In genomic region chr10:265816-266588, GRCh38 we compare ENCODE assay signal across 6 cellular contexts.
DNase-seq lines count a peak whose midpoint lies in the region; ATAC-seq and TF ChIP-seq lines count a peak whose summit lies in the region.
"Not testable (repeated sequence)": the region's sequence is repeated elsewhere in the genome, so short reads cannot be mapped to it uniquely, and the experiment has no call there.

No MANE protein-coding gene starts in this region.

- not testable (repeated sequence) for H4K20me1 ChIP-seq in DOHH2 (ENCODE audit: control insufficient read depth, insufficient read depth, low read depth, low read length); Loucy (ENCODE audit: insufficient read depth, low read length, poor library complexity, severe bottlenecking); PC-3 (ENCODE audit: low read length)

- H3K9me2 ChIP-seq in DOHH2 (replicated peaks; ENCODE audit: control insufficient read depth, low read length); Loucy (replicated peaks; ENCODE audit: low read depth, low read length); PC-3 (replicated peaks; ENCODE audit: low read length): not testable (repeated sequence)

- H3F3A ChIP-seq in DOHH2 (ENCODE audit: control insufficient read depth, insufficient read depth), result peaks cover 14% of the 10 kb centered on the region
- H3F3A ChIP-seq in Loucy (ENCODE audit: low read depth); PC-3 (ENCODE audit: low read length, unreplicated experiment): not testable (repeated sequence)

- not testable (repeated sequence) for H3K27me3 Mint-ChIP-seq in activated T-helper 17 cell treated with anti-CD3 and anti-CD28 coated beads, Interleukin-2, amount 50 U/mL, for 72 hours

- H3K4me1 ChIP-seq in ACC112 (ENCODE audit: control insufficient read depth, insufficient read depth, low read length, unreplicated experiment); PC-3 (ENCODE audit: insufficient read depth, low read length); RWPE2 (ENCODE audit: insufficient read depth, poor library complexity, severe bottlenecking): not testable (repeated sequence)
- H3K4me1 ChIP-seq in DOHH2 (ENCODE audit: control insufficient read depth, low read length), result peaks cover 75% of the 10 kb centered on the region
- peaks cover 48% of the 10 kb centered on the region for H3K4me1 ChIP-seq in Loucy (ENCODE audit: insufficient read depth, low read length, poor library complexity, severe bottlenecking)

- not testable (repeated sequence) for H3K9ac ChIP-seq in Loucy (ENCODE audit: low read depth, low read length, poor library complexity, severe bottlenecking); PC-3 (ENCODE audit: low read length)

- peak overlapping the region; percentile 90 for H3K27ac Mint-ChIP-seq in activated T-helper 17 cell treated with anti-CD3 and anti-CD28 coated beads, Interleukin-2, amount 50 U/mL, for 72 hours

- H3K9me3 ChIP-seq in DOHH2 (ENCODE audit: control insufficient read depth, insufficient read depth, low read length); Loucy (ENCODE audit: insufficient read depth, low read depth, low read length); PC-3 (ENCODE audit: low read length); RWPE2 (ENCODE audit: severe bottlenecking): not testable (repeated sequence)

- not testable (repeated sequence) for H3K79me2 ChIP-seq in ACC112 (ENCODE audit: control insufficient read depth, insufficient read depth, low read length, unreplicated experiment); DOHH2 (ENCODE audit: control insufficient read depth, low read length); Loucy (ENCODE audit: insufficient read depth, low read length); PC-3 (ENCODE audit: low read length)

- not testable (repeated sequence) for H3K4me1 Mint-ChIP-seq in activated T-helper 17 cell treated with anti-CD3 and anti-CD28 coated beads, Interleukin-2, amount 50 U/mL, for 72 hours

- not testable (repeated sequence) for ATAC-seq in PC-3; RWPE2 (ENCODE audit: low read depth); activated T-helper 17 cell treated with anti-CD3 and anti-CD28 coated beads, Interleukin-2, amount 50 U/mL, for 72 hours (replicated peaks)

- H3K36me3 ChIP-seq in ACC112 (ENCODE audit: insufficient read depth, low read length); Loucy (ENCODE audit: insufficient read depth, low read length); PC-3 (ENCODE audit: low read depth, low read length); RWPE2 (ENCODE audit: low read depth): not testable (repeated sequence)
- H3K36me3 ChIP-seq in DOHH2 (ENCODE audit: control insufficient read depth, low read length), result peaks cover 13% of the 10 kb centered on the region

- TF ChIP-seq CTCF in DOHH2 (IDR thresholded peaks at IDR 0.05; ENCODE audit: low read depth, low read length, poor library complexity, severe bottlenecking); Loucy (conservative IDR thresholded peaks at IDR 0.05; ENCODE audit: low read length); PC-3 (conservative IDR thresholded peaks at IDR 0.05; ENCODE audit: low read depth, low read length); RWPE2 (IDR thresholded peaks at IDR 0.05; ENCODE audit: poor library complexity, severe bottlenecking): not testable (repeated sequence)

- not testable (repeated sequence) for H2AFZ ChIP-seq in ACC112 (ENCODE audit: low read length, unreplicated experiment); Loucy (ENCODE audit: low read length); PC-3 (ENCODE audit: low read length)

- not testable (repeated sequence) for H3K4me3 ChIP-seq in ACC112 (ENCODE audit: low read depth, low read length); PC-3 (ENCODE audit: low read length); RWPE2 (ENCODE audit: severe bottlenecking)
- H3K4me3 ChIP-seq in DOHH2 (ENCODE audit: low read length) (peak overlapping the region; percentile 22), Loucy (ENCODE audit: low read length, poor library complexity, severe bottlenecking) (peak overlapping the region; percentile 39)

- POLR2A ChIA-PET in PC-3 (lab: Charles Lee; ENCODE audit: unreplicated experiment), result interaction anchor here (1.0 kb wide), 1 partner anchor 64 kb away, joined by 13 read pairs; no protein-coding TSS in a partner anchor

- peak overlapping the region; percentile 92; the same call in 1 of the 2 replicates for H3K27ac ChIP-seq in ACC112 (ENCODE audit: low read depth, low read length)
- H3K27ac ChIP-seq in DOHH2 (ENCODE audit: low read depth, low read length), result peak overlapping the region; percentile 59
- H3K27ac ChIP-seq in PC-3 (ENCODE audit: low read length), result peak overlapping the region; percentile 90
- peak overlapping the region; percentile 45 for H3K27ac ChIP-seq in RWPE2 (ENCODE audit: poor library complexity, severe bottlenecking)

- H3K9me3 Mint-ChIP-seq in activated T-helper 17 cell treated with anti-CD3 and anti-CD28 coated beads, Interleukin-2, amount 50 U/mL, for 72 hours, result not testable (repeated sequence)

- H3K27me3 ChIP-seq in ACC112 (ENCODE audit: insufficient read depth, low read length); DOHH2 (ENCODE audit: control insufficient read depth, low read length); Loucy (ENCODE audit: insufficient read depth, low read length, poor library complexity, severe bottlenecking); PC-3 (ENCODE audit: low read length); RWPE2 (ENCODE audit: insufficient read depth, poor library complexity, severe bottlenecking): not testable (repeated sequence)

- H3K4me2 ChIP-seq in DOHH2 (ENCODE audit: low read length) (peak overlapping the region; percentile 52), Loucy (ENCODE audit: low read depth, low read length, poor library complexity, severe bottlenecking) (peak overlapping the region; percentile 66)
- H3K4me2 ChIP-seq in PC-3 (ENCODE audit: low read length), result not testable (repeated sequence)

- DNase-seq in PC-3; RWPE2 (ENCODE audit: low spot score): not testable (repeated sequence)

- not testable (repeated sequence) for H3K36me3 Mint-ChIP-seq in activated T-helper 17 cell treated with anti-CD3 and anti-CD28 coated beads, Interleukin-2, amount 50 U/mL, for 72 hours (ENCODE audit: low read depth)

- peak overlapping the region; percentile 30 for H3K4me3 Mint-ChIP-seq in activated T-helper 17 cell treated with anti-CD3 and anti-CD28 coated beads, Interleukin-2, amount 50 U/mL, for 72 hours

- BruUV-seq in PC-3 (replicated peaks; lab: Mats Ljungman, UMichigan), result not testable (repeated sequence)

- CTCF ChIA-PET in PC-3 (lab: Charles Lee), result not testable (repeated sequence)

- intact Hi-C loops in PC-3 (cut with micrococcal nuclease), result not testable (repeated sequence)
